Comparison of ENCODE assay signal across 23 cellular contexts in genomic region chr2:211692689-211693088, GRCh38.
"Had no signal": no experiment of that assay in that cellular context is flagged by ENCODE, and none has a peak within 500 bp of the region (broad histone marks: within the 10 kb centered on the region; RNA-seq: fewer than 3 reads in every experiment).

No MANE protein-coding gene starts in this region.

- H3K9me3 ChIP-seq: colonic mucosa, esophagus muscularis mucosa, esophagus squamous epithelium, gastrocnemius medialis, gastroesophageal sphincter, heart left ventricle had no signal

- H3K4me3 ChIP-seq: colonic mucosa, coronary artery, dorsolateral prefrontal cortex, esophagus muscularis mucosa, esophagus squamous epithelium, gastrocnemius medialis, gastroesophageal sphincter, heart left ventricle, heart right ventricle had no signal

- H3K27me3 ChIP-seq: colonic mucosa, dorsolateral prefrontal cortex, esophagus muscularis mucosa, esophagus squamous epithelium, foreskin keratinocyte, gastrocnemius medialis, gastroesophageal sphincter, heart left ventricle, heart right ventricle had no signal

- DNase-seq: colonic mucosa; cortex of kidney; dermis blood vessel endothelial cell; dorsolateral prefrontal cortex; effector CD4-positive, alpha-beta T cell; effector CD8-positive, alpha-beta T cell; effector memory CD4-positive, alpha-beta T cell; effector memory CD8-positive, alpha-beta T cell; endodermal cell; erythroblast; esophagus squamous epithelium; foreskin fibroblast; foreskin keratinocyte; foreskin melanocyte; gastrocnemius medialis; glutamatergic neuron; head of caudate nucleus; heart left ventricle; heart right ventricle had no signal

- H3K27ac ChIP-seq: colonic mucosa, coronary artery, dorsolateral prefrontal cortex, epithelial cell of prostate, esophagus muscularis mucosa, esophagus squamous epithelium, foreskin keratinocyte, gastrocnemius medialis, gastroesophageal sphincter, heart left ventricle, heart right ventricle had no signal

- H3K36me3 ChIP-seq: colonic mucosa, esophagus muscularis mucosa, esophagus squamous epithelium, gastrocnemius medialis, gastroesophageal sphincter, heart left ventricle, heart right ventricle had no signal
